ENCODE assay signal across 22 cellular contexts in genomic region chr2:165924950-165925349, GRCh38.
"Had no signal": no experiment of that assay in that cellular context is flagged by ENCODE, and none has a peak within 500 bp of the region (broad histone marks: within the 10 kb centered on the region; RNA-seq: fewer than 3 reads in every experiment).

No MANE protein-coding gene starts in this region.

- H3K27me3 ChIP-seq: breast epithelium, esophagus muscularis mucosa, gastrocnemius medialis, spleen, upper lobe of left lung had no signal

- DNase-seq: activated CD4-positive, alpha-beta T cell treated with anti-CD3 and anti-CD28 coated beads for 1 hour; activated naive CD4-positive, alpha-beta T cell treated with Interleukin-2 at 50 U/mL for 16 hours; activated naive CD8-positive, alpha-beta T cell treated with anti-CD3 and anti-CD28 coated beads for 36 hours; activated T-cell treated with anti-CD3 and anti-CD28 coated beads, Interleukin-2, amount 50 U/mL, for 1 hour; amniotic stem cell; effector memory CD4-positive, alpha-beta T cell; gastrocnemius medialis; head of caudate nucleus; hypothalamus; left ventricle myocardium superior; mammary epithelial cell; midbrain; natural killer cell; spleen; stimulated activated CD4-positive, alpha-beta T cell treated with anti-CD3 and anti-CD28 coated beads, Interleukin-4, amount 100 ng/mL, for 1 hour; stimulated activated naive CD4-positive, alpha-beta T cell; T-helper 9 cell; upper lobe of left lung had no signal

- H3K4me3 ChIP-seq: breast epithelium, esophagus muscularis mucosa, gastrocnemius medialis, prostate gland, spleen, thoracic aorta, upper lobe of left lung had no signal

- H3K27ac ChIP-seq: breast epithelium, esophagus muscularis mucosa, gastrocnemius medialis, prostate gland, spleen, thoracic aorta, upper lobe of left lung had no signal

- H3K9me3 ChIP-seq: breast epithelium, esophagus muscularis mucosa, gastrocnemius medialis, prostate gland, spleen, thoracic aorta, upper lobe of left lung had no signal

- ATAC-seq: gastrocnemius medialis, left ventricle myocardium superior, natural killer cell had no signal

- H3K4me1 ChIP-seq: breast epithelium, esophagus muscularis mucosa, gastrocnemius medialis, prostate gland, spleen, upper lobe of left lung had no signal

- H3K36me3 ChIP-seq: breast epithelium, prostate gland had no signal
